8 cellular contexts compared by ENCODE assay signal in the genomic region with DNA sequence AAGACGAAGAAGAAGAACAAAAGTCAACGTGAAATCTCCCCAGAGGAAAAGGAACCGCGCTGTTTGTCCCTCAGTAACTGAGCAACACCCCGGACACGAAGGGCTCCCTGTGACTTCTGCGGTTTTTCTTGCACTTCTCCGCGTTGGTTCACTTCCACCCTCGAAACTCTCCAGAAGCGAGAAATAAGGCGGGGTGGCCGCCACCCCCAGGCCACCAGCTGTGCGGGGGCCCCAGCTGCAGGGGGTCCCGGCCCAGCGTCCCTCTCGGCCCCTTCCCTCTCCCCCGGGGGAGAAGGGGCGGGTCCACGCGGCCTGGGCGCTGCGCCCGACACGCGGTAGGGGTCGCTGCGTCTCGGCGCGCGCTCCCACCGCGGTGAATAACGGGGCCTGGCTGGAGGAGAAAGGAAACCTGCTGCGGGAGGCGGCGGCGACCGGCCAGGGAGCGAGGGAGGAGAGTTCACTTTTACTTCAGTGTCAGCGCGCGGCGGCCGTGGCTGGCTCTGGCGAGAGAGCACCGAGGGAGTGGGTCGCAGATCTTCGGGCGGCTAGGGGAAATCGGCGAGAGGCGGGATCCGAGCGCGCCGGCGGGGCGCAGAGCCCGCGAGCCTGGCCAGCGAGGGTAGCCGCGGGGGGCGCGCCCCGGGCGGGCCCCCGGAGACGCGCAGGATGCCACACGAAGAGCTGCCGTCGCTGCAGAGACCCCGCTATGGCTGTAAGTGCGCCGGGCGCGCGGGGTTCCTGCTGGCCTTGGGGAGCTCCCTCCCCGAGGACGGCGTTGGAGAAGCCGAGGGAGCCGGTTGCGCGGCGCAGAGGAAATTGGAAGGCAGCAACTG. TPM values are rescaled to one million over a fixed set of nuclear protein-coding genes. Genes with fewer than 3 reads are reported as not detected.
DNase-seq lines count a peak whose midpoint lies in the region; ATAC-seq and TF ChIP-seq lines count a peak whose summit lies in the region.

Gene IQGAP2 (plus strand): TSS at position 406 of the 833 bp plus-strand sequence. CDS start 261 bp downstream, at position 667.

- peak within 1 kb of the TSS; percentile 78 for H2AFZ ChIP-seq in SU-DHL-6 (ENCODE audit: low read depth, low read length, severe bottlenecking)

- H3K4me3 ChIP-seq in SU-DHL-6 (ENCODE audit: insufficient read depth, low read length, poor library complexity, severe bottlenecking), result peak within 1 kb of the TSS; percentile 55
- peak within 1 kb of the TSS; percentile 47 to 84 for H3K4me3 ChIP-seq in aorta (ENCODE audit: low read length in 2 of 2)

- no TSS peak for BruUV-seq in Calu3 (replicated peaks; lab: Mats Ljungman, UMichigan)

- H3K27me3 ChIP-seq in SU-DHL-6 (ENCODE audit: low read length), result no peaks in the 10 kb centered on the region
- no peaks in the 10 kb centered on the region for H3K27me3 ChIP-seq in aorta (ENCODE audit: control insufficient read depth in 1 of 2, insufficient read depth in 2 of 2, low read length in 1 of 2)

- ATAC-seq in GM19467 (IDR thresholded peaks at IDR 0.05; ENCODE audit: unreplicated experiment), result peak; percentile 52
- ATAC-seq in left ventricle myocardium superior, result peak; percentile 91
- peak; percentile 81 for ATAC-seq in aorta (ENCODE audit: low FRiP score)

- H3K36me3 Mint-ChIP-seq in Calu3 (ENCODE audit: insufficient read depth, unreplicated experiment), result peaks cover 25% of the 10 kb centered on the region
- H3K36me3 Mint-ChIP-seq in activated naive CD8-positive, alpha-beta T cell, result no peaks in the 10 kb centered on the region

- peak within 1 kb of the TSS; percentile 73 for H3K27ac Mint-ChIP-seq in Calu3 (ENCODE audit: unreplicated experiment)
- peak within 1 kb of the TSS; percentile 99 for H3K27ac Mint-ChIP-seq in activated naive CD8-positive, alpha-beta T cell

- no peaks in the 10 kb centered on the region for H3K4me1 ChIP-seq in aorta (ENCODE audit: control insufficient read depth in 1 of 2, insufficient read depth in 2 of 2, low read length in 2 of 2)

- H3K9me3 ChIP-seq in SU-DHL-6 (ENCODE audit: insufficient read depth, low read length), result no peaks in the 10 kb centered on the region
- no peaks in the 10 kb centered on the region for H3K9me3 ChIP-seq in aorta (ENCODE audit: control insufficient read depth, low read length)

- no peaks in the 10 kb centered on the region for H3K9me3 Mint-ChIP-seq in Calu3 (ENCODE audit: low read depth, unreplicated experiment)
- no peaks in the 10 kb centered on the region for H3K9me3 Mint-ChIP-seq in activated naive CD8-positive, alpha-beta T cell (ENCODE audit: low read depth)

- peak within 1 kb of the TSS; percentile 48 for H3K9ac ChIP-seq in SU-DHL-6 (ENCODE audit: low read length)

- WGBS in aorta, 2 donors, result 0% methylated on average over 82 to 89 of the region's 89 CpGs

- peaks cover 36% of the 10 kb centered on the region for H3K27me3 Mint-ChIP-seq in Calu3 (ENCODE audit: unreplicated experiment)
- no peaks in the 10 kb centered on the region for H3K27me3 Mint-ChIP-seq in activated naive CD8-positive, alpha-beta T cell

- H3K4me2 ChIP-seq in SU-DHL-6 (ENCODE audit: low read depth, low read length, poor library complexity, severe bottlenecking), result peak within 1 kb of the TSS; percentile 63

- TF ChIP-seq CTCF in Calu3 (IDR thresholded peaks at IDR 0.05; ENCODE audit: unreplicated experiment) (peak; percentile 79), SU-DHL-6 (IDR thresholded peaks at IDR 0.05; ENCODE audit: insufficient read depth, low read length, poor library complexity, severe bottlenecking) (peak; percentile 70)

- H3K27ac ChIP-seq in SU-DHL-6 (ENCODE audit: low read depth, low read length) (peak within 1 kb of the TSS; percentile 33; the same call in 1 of the 2 replicates), aorta (ENCODE audit: low read depth in 1 of 2, low read length in 2 of 2) (no peak within 1 kb of the TSS)

- peak within 1 kb of the TSS; percentile 90 for H3K4me3 Mint-ChIP-seq in Calu3 (ENCODE audit: low read depth, unreplicated experiment)
- H3K4me3 Mint-ChIP-seq in activated naive CD8-positive, alpha-beta T cell, result peak within 1 kb of the TSS; percentile 97

- H3F3A ChIP-seq in SU-DHL-6 (ENCODE audit: insufficient read depth), result 0 out of 2 replicates have a peak, but pooled peaks cover 5% of the 10 kb centered on the region

- no peaks in the 10 kb centered on the region for H3K79me2 ChIP-seq in SU-DHL-6 (ENCODE audit: insufficient read depth, low read length)

- no peaks in the 10 kb centered on the region for H3K9me2 ChIP-seq in SU-DHL-6 (replicated peaks; ENCODE audit: insufficient read depth, low read length)

- CTCF ChIA-PET in Calu3 (lab: Charles Lee), result interaction anchor here (0.6 to 2.5 kb wide), 8 partner anchors 65 to 180 kb away, joined by 3 to 14 read pairs (median 4); no protein-coding TSS in a partner anchor

- no peaks in the 10 kb centered on the region; the same call in 1 of the 2 replicates for H4K20me1 ChIP-seq in SU-DHL-6 (ENCODE audit: low read depth, low read length)

- H3K36me3 ChIP-seq in SU-DHL-6 (ENCODE audit: low read length) (no peaks in the 10 kb centered on the region), aorta (ENCODE audit: control insufficient read depth in 1 of 2, insufficient read depth in 2 of 2, low read length in 1 of 2) (no peaks in the 10 kb centered on the region)

- H3K4me1 Mint-ChIP-seq in Calu3 (ENCODE audit: low read depth, unreplicated experiment), result peaks cover 10% of the 10 kb centered on the region
- H3K4me1 Mint-ChIP-seq in activated naive CD8-positive, alpha-beta T cell (ENCODE audit: low read depth), result peaks cover 50% of the 10 kb centered on the region

- peak; percentile 85 for DNase-seq in Calu3
- peak; percentile 28 for DNase-seq in HK-2 (ENCODE audit: unreplicated experiment)
- peak; percentile 83 for DNase-seq in left ventricle myocardium superior
- DNase-seq in retina, result peak; percentile 94
- peak; percentile 85 to 88 for DNase-seq in aorta

- intact Hi-C loops in Calu3 (cut with micrococcal nuclease; ENCODE audit: unreplicated experiment), result loop anchor here (1.0 to 5.0 kb wide), 4 partner anchors 54 to 141 kb away; no protein-coding TSS in a partner anchor
- intact Hi-C loops in left ventricle myocardium superior (cut with micrococcal nuclease), result no loop called here
- intact Hi-C loops in aorta (cut with DNase I), result no loop called here

RNA-seq across cellular contexts. Expression of gene IQGAP2, which starts in this region (rescaled TPM):
- total RNA-seq in Calu3 (2022) (13.4 and 25.0 TPM in 2 replicates), left ventricle myocardium superior (7.8 TPM), aorta (10 to 100 TPM; 13.7 to 27.0 TPM)
- polyA plus RNA-seq in aorta, result 10 to 100 TPM in 1 of 2 donors, 1 to 10 TPM in 1; 2.6 to 40.2 TPM

Comparison
In these comparisons a context has a peak if more than half of its experiments do, and no peak if none do; other contexts are left out.
1. DNase-seq: peak in every context shown above with its lines; median percentile 94 in retina; 86 in aorta; 85 in Calu3; 83 in left ventricle myocardium superior; 28 in HK-2.